1 cellular context compared by ENCODE assay signal in genomic region chr1:31977361-31978131, GRCh38.
TF ChIP-seq lines count a peak whose summit lies in the region.

No MANE protein-coding gene starts in this region.

TF ChIP-seq in HEK293, 187 proteins besides CTCF, POLR2A, EP300 and RAD21 (continued from another document):
- TF ChIP-seq ZNF692 (tag by site-specific recombination; IDR thresholded peaks at IDR 0.05) (peak; percentile 44; the same call in 1 of the 2 replicates), ZNF335 (tag by site-specific recombination; conservative IDR thresholded peaks at IDR 0.05) (0 out of 2 replicates have a peak, but pooled peaks have one; percentile 21)
